In the genomic region with DNA sequence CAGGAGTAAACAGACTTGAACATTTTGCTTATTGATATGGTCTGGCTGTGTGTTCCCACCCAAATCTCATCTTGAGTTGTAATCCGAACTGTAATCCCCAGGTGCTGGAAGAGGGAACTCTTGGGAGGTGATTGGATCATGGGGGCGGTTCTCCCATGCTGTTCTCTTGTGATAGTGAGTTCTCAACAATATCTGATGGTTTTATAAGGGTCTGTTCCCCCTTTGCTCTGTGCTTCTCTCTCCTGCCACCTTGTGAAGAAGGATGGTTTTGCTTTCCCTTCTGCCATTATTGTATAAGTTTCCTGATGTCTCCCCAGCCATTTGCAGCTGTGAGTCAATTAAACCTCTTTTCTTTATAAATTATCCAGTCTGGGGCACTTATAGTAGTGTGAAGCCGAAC, we compare ENCODE assay signal across 8 cellular contexts. TPM values are rescaled to one million over a fixed set of nuclear protein-coding genes. Genes with fewer than 3 reads are reported as not detected.
DNase-seq lines count a peak whose midpoint lies in the region; ATAC-seq, FAIRE-seq and TF ChIP-seq lines count a peak whose summit lies in the region.

No MANE protein-coding gene starts in this region.

- H3K9ac ChIP-seq in HepG2 (ENCODE audit: insufficient read depth, low read depth, low read length) (no peak overlapping the region), GM12878 (ENCODE audit: control insufficient read depth, insufficient read depth, low read length) (no peak overlapping the region)

- H3K9me3 ChIP-seq in HepG2 (ENCODE audit: low read length) (no peaks in the 10 kb centered on the region), right lobe of liver (no peaks in the 10 kb centered on the region), GM12878 (replicated peaks; ENCODE audit: control insufficient read depth, insufficient read depth, low read length) (no peaks in the 10 kb centered on the region), mucosa of descending colon (no peaks in the 10 kb centered on the region)

- intact Hi-C loops in HepG2 (cut with micrococcal nuclease; ENCODE audit: unreplicated experiment) (loop anchor here (1.0 kb wide), 1 partner anchor 478 kb away; no protein-coding TSS in a partner anchor), right lobe of liver (cut with DNase I) (no loop called here), GM12878 (cut with micrococcal nuclease; ENCODE audit: unreplicated experiment) (loop anchor here (1.0 to 5.0 kb wide), 2 partner anchors 37 to 478 kb away; no protein-coding TSS in a partner anchor), mucosa of descending colon (cut with DNase I, micrococcal nuclease) (no loop called here)

- H3K4me3 ChIP-seq in HepG2 (replicated peaks in 1 of 3; ENCODE audit: insufficient read depth in 1 of 3, low read depth in 2 of 3, low read length in 3 of 3) (no peak overlapping the region), right lobe of liver (no peak overlapping the region), GM12878 (no peak overlapping the region), mucosa of descending colon (no peak overlapping the region)

- peaks cover 0 to 12% of the 10 kb centered on the region in 2 experiments; a peak in 2 of 5 replicates for H3K27me3 ChIP-seq in HepG2 (ENCODE audit: control insufficient read depth in 1 of 2, insufficient read depth in 2 of 2, low read length in 2 of 2)
- H3K27me3 ChIP-seq in right lobe of liver, result no peaks in the 10 kb centered on the region
- no peaks in the 10 kb centered on the region for H3K27me3 ChIP-seq in GM12878 (replicated peaks in 1 of 2; ENCODE audit: control insufficient read depth in 2 of 2, insufficient read depth in 2 of 2, low read length in 1 of 2)

- WGBS in HepG2 (ENCODE audit: low lambda C conversion rate), result under 1% methylated on average over 3 of the region's 3 CpGs
- 53% methylated on average over 3 of the region's 3 CpGs for WGBS in right lobe of liver (ENCODE audit: insufficient coverage, low coverage, low lambda C conversion rate, missing lambda C conversion rate)
- 25% methylated on average over 3 of the region's 3 CpGs for WGBS in GM12878 (ENCODE audit: insufficient coverage, insufficient replicate concordance, low lambda C conversion rate, missing lambda C conversion rate)

- TF ChIP-seq RAD21 in HepG2 (CRISPR knock-in tag; IDR thresholded peaks at IDR 0.05), result no peak
- TF ChIP-seq RAD21 in GM12878 (IDR thresholded peaks at IDR 0.05; ENCODE audit: insufficient read depth, low read depth, low read length), result peak; percentile 87

- H3K4me2 ChIP-seq in HepG2 (ENCODE audit: low read depth, low read length) (no peak overlapping the region), GM12878 (ENCODE audit: control insufficient read depth, insufficient read depth) (no peak overlapping the region)

- no peak for TF ChIP-seq EP300 in HepG2 (IDR thresholded peaks at IDR 0.05; ENCODE audit: low read depth in 2 of 2, low read length in 2 of 2)
- no peak for TF ChIP-seq EP300 in HepG2 (CRISPR knock-in tag; IDR thresholded peaks at IDR 0.05; ENCODE audit: borderline replicate concordance)
- no peak for TF ChIP-seq EP300 in GM12878 (IDR thresholded peaks at IDR 0.05; ENCODE audit: borderline replicate concordance in 1 of 2, control insufficient read depth in 1 of 2, low read depth in 2 of 2, low read length in 2 of 2)

- ATAC-seq in HepG2 (peak; percentile 68), right lobe of liver (no peak), GM12878 (peak; percentile 86), mucosa of descending colon (peak; percentile 36), HG03025 (IDR thresholded peaks at IDR 0.05; ENCODE audit: low FRiP score, unreplicated experiment) (no peak)

- H3K4me1 ChIP-seq in HepG2 (ENCODE audit: insufficient read depth, low read length), result no peaks in the 10 kb centered on the region
- H3K4me1 ChIP-seq in right lobe of liver, result peaks cover 0 to 4% (median 0%) of the 10 kb centered on the region in 4 donors
- peaks cover 13% of the 10 kb centered on the region for H3K4me1 ChIP-seq in GM12878 (ENCODE audit: control insufficient read depth, insufficient read depth, low read length)
- H3K4me1 ChIP-seq in mucosa of descending colon (ENCODE audit: low read depth), result peaks cover 5% of the 10 kb centered on the region

- TF ChIP-seq POLR2A in HepG2 (IDR thresholded peaks at IDR 0.05; ENCODE audit: insufficient read depth in 1 of 2, low read depth in 2 of 2, low read length in 2 of 2) (no peak), right lobe of liver (IDR thresholded peaks at IDR 0.05) (no peak), GM12878 (IDR thresholded peaks at IDR 0.05; ENCODE audit: low read depth, low read length) (no peak)

- no TSS peak for BruUV-seq in HepG2 (replicated peaks; lab: Mats Ljungman, UMichigan)
- no TSS peak for BruUV-seq in GM12878 (replicated peaks; lab: Mats Ljungman, UMichigan)

- FAIRE-seq in HepG2 (lab: Jason Lieb, UNC) (no peak), GM12878 (lab: Jason Lieb, UNC) (no peak)

- H3K36me3 ChIP-seq in HepG2 (replicated peaks in 1 of 2; ENCODE audit: control insufficient read depth in 1 of 2, insufficient read depth in 2 of 2, low read length in 2 of 2) (no peaks in the 10 kb centered on the region), right lobe of liver (no peaks in the 10 kb centered on the region), GM12878 (ENCODE audit: control insufficient read depth in 2 of 2, insufficient read depth in 2 of 2, low read length in 1 of 2) (no peaks in the 10 kb centered on the region), mucosa of descending colon (ENCODE audit: low read depth) (no peaks in the 10 kb centered on the region)

- RAD21 ChIA-PET in GM12878 (lab: Charles Lee; ENCODE audit: unreplicated experiment), result interaction anchor here (0.7 to 2.3 kb wide), 20 partner anchors 9 to 553 kb away, joined by 3 to 28 read pairs (median 4); partner anchors contain the start of gene MYLIP

- CTCF ChIA-PET in HepG2 (lab: Yijun Ruan, JAX; ENCODE audit: low intra/inter-chr PET ratio, low total read pairs), result interaction anchor here (1.9 kb wide), 1 partner anchor 478 kb away, joined by 13 read pairs; no protein-coding TSS in a partner anchor
- CTCF ChIA-PET in GM12878 (lab: Yijun Ruan, JAX), result interaction anchor here (0.6 to 2.3 kb wide), 35 partner anchors 9 to 549 kb away, joined by 3 to 43 read pairs (median 4); partner anchors contain the start of gene MYLIP

- H2AFZ ChIP-seq in HepG2 (ENCODE audit: low read length) (no peak overlapping the region), GM12878 (ENCODE audit: control insufficient read depth, low read depth, low read length) (0 out of 2 replicates have a peak overlapping the region, but pooled peaks have one; percentile 37)

- H3K79me2 ChIP-seq in HepG2 (ENCODE audit: insufficient read depth, low read length), result no peaks in the 10 kb centered on the region
- H3K79me2 ChIP-seq in GM12878 (ENCODE audit: control insufficient read depth, insufficient read depth, low read length), result no peaks in the 10 kb centered on the region

- in situ Hi-C loops in HepG2 (cut with HindIII; ENCODE audit: extremely low pct_ligation_motif_present, low pct_unique_long_range_greater_than_20kb) (no loop called here), GM12878 (cut with MboI) (no loop called here)

- SMC1A ChIA-PET in GM12878 (lab: Charles Lee; ENCODE audit: uncharacterized antibody, unreplicated experiment), result interaction anchor here (0.5 to 2.6 kb wide), 28 partner anchors 12 to 676 kb away, joined by 3 to 18 read pairs (median 4); partner anchors contain the start of gene MYLIP

- peak; percentile 32 for DNase-seq in HepG2 (ENCODE audit: low spot score)
- no peak for DNase-seq in right lobe of liver
- DNase-seq in NCI-H226, result peak; percentile 34
- peak; percentile 32 for DNase-seq in GM12878 (ENCODE audit: low read depth, low spot score)
- DNase-seq in mucosa of descending colon, result peak in 1 of 3 donors; percentile 36
- DNase-seq in stimulated activated CD4-positive, alpha-beta T cell treated with anti-CD3 and anti-CD28 coated beads, Interleukin-1b, Interleukin-23, amount 100 ng/mL, for 48 hours, result no peak
- no peak for DNase-seq in COLO668 (lab: John Stamatoyannopoulos, UW; ENCODE audit: unreplicated experiment)

- TF ChIP-seq CTCF in HepG2 (CRISPR knock-in tag; IDR thresholded peaks at IDR 0.05) (peak; percentile 54), right lobe of liver (IDR thresholded peaks at IDR 0.05) (peak in 1 of 4 donors; percentile 24), GM12878 (IDR thresholded peaks at IDR 0.05 in 2 of 3, conservative IDR thresholded peaks at IDR 0.05 in 1 of 3; ENCODE audit: control insufficient read depth in 2 of 3, extremely low read depth in 1 of 3, insufficient read depth in 1 of 3, low read depth in 3 of 3, low read length in 3 of 3) (peak; percentile 56 to 66 (median 65)), mucosa of descending colon (IDR thresholded peaks at IDR 0.05) (no peak)

- POLR2A ChIA-PET in HepG2 (lab: Yijun Ruan, JAX) (no interaction called here), GM12878 (lab: Charles Lee) (interaction anchor here (0.6 to 1.4 kb wide), 8 partner anchors 14 to 267 kb away, joined by 3 to 9 read pairs (median 4); partner anchors contain the start of gene MYLIP)

- H4K20me1 ChIP-seq in HepG2 (ENCODE audit: insufficient read depth, low read length) (no peaks in the 10 kb centered on the region), GM12878 (ENCODE audit: control insufficient read depth, insufficient read depth) (no peaks in the 10 kb centered on the region)

- H3K27ac ChIP-seq in HepG2 (ENCODE audit: extremely low read length, insufficient read depth, low read length) (no peak overlapping the region), right lobe of liver (no peak overlapping the region), GM12878 (ENCODE audit: control insufficient read depth, insufficient read depth) (no peak overlapping the region)

RNA-seq across cellular contexts. Expression of gene MYLIP, which starts 40.0 kb away (rescaled TPM):
- 3.4 and 4.0 TPM in 2 replicates for total RNA-seq in HepG2 (2016; rRNA removed; fragmentation: Illumina TruSeq; extraction: Trizol)
- 0.44 and 0.51 TPM in 2 replicates for total RNA-seq in HepG2 (2016; cell fraction: cytosol; rRNA removed; fragmentation: Illumina TruSeq; extraction: Trizol; ENCODE audit: low read depth)
- total RNA-seq in HepG2 (2016; cell fraction: insoluble cytoplasmic fraction; rRNA removed; fragmentation: Illumina TruSeq; extraction: Trizol), result 3.1 and 4.3 TPM in 2 replicates
- 1.4 and 2.1 TPM in 2 replicates for total RNA-seq in HepG2 (2016; cell fraction: membrane; rRNA removed; fragmentation: Illumina TruSeq; extraction: Trizol)
- total RNA-seq in HepG2 (2016; cell fraction: nucleus; rRNA removed; fragmentation: Illumina TruSeq; extraction: Trizol), result 7.4 and 7.5 TPM in 2 replicates
- polyA plus RNA-seq in HepG2 (2011; rRNA removed), result 8.4 and 10.8 TPM in 2 replicates
- 5.9 and 6.1 TPM in 2 replicates for polyA plus RNA-seq in HepG2 (2011; cell fraction: cytosol; rRNA removed)
- 11.9 and 15.8 TPM in 2 replicates for polyA plus RNA-seq in HepG2 (2011; cell fraction: nucleus; rRNA removed)
- 4.5 and 4.6 TPM in 2 replicates for polyA plus RNA-seq in HepG2 (2012)
- 0.19 and 0.22 TPM in 2 replicates for polyA plus RNA-seq in HepG2 (2016; cell fraction: cytosol; fragmentation: Illumina TruSeq; extraction: Trizol; ENCODE audit: low read depth)
- polyA plus RNA-seq in HepG2 (2016; cell fraction: insoluble cytoplasmic fraction; fragmentation: Illumina TruSeq; extraction: Trizol; ENCODE audit: low read depth), result 2.5 and 2.8 TPM in 2 replicates
- polyA plus RNA-seq in HepG2 (2016; cell fraction: membrane; fragmentation: Illumina TruSeq; extraction: Trizol; ENCODE audit: low read depth), result 0.60 and 1.1 TPM in 2 replicates
- polyA plus RNA-seq in HepG2 (2016; cell fraction: nucleus; fragmentation: Illumina TruSeq; extraction: Trizol; ENCODE audit: insufficient read depth, low read depth), result 8.3 and 9.2 TPM in 2 replicates
- polyA minus RNA-seq in HepG2 (2011; rRNA and poly(A)+ RNA removed; ENCODE audit: low replicate concordance), result 15.9 and 18.7 TPM in 2 replicates
- 4.0 and 4.7 TPM in 2 replicates for polyA minus RNA-seq in HepG2 (2011; cell fraction: cytosol; rRNA and poly(A)+ RNA removed)
- polyA minus RNA-seq in HepG2 (2011; cell fraction: nucleus; rRNA and poly(A)+ RNA removed), result 21.9 and 26.4 TPM in 2 replicates
- total RNA-seq in right lobe of liver, result 1 to 10 TPM; 2.0 to 5.3 (median 2.8) TPM
- total RNA-seq in GM12878 (2013; cell fraction: nucleolus; rRNA removed), result 123 and 131 TPM in 2 replicates
- 12.9 and 15.1 TPM in 2 replicates for total RNA-seq in GM12878 (2014; rRNA removed)
- total RNA-seq in GM12878 (2014; rRNA removed; fragmentation: Illumina TruSeq; extraction: Trizol), result 12.8 and 13.0 TPM in 2 replicates
- total RNA-seq in GM12878 (2021), result 14.7 and 15.2 TPM in 2 replicates
- polyA plus RNA-seq in GM12878 (2011; ENCODE audit: low read depth), result 10.8 TPM
- 122 and 123 TPM in 2 replicates for polyA plus RNA-seq in GM12878 (2011; rRNA removed)
- polyA plus RNA-seq in GM12878 (2011; cell fraction: cytosol; rRNA removed), result 73.6 and 81.0 TPM in 2 replicates
- 120 and 147 TPM in 2 replicates for polyA plus RNA-seq in GM12878 (2011; cell fraction: nucleus; rRNA removed)
- polyA plus RNA-seq in GM12878 (2012), result 11.3 and 20.8 TPM in 2 replicates
- polyA plus RNA-seq in GM12878 (2014; fragmentation: Illumina TruSeq; extraction: Trizol), result 12.3 and 13.0 TPM in 2 replicates
- 1 to 10 TPM; 5.3 to 5.8 TPM for polyA plus RNA-seq in GM12878 (2014; fragmentation: Nextera tagmentation; extraction: Ambion mirVana)
- polyA plus RNA-seq in GM12878 (2014; rRNA removed), result 14.1 and 16.5 TPM in 2 replicates
- polyA plus RNA-seq in GM12878 (2016; fragmentation: Nextera tagmentation; extraction: Ambion mirVana), result 1 to 10 TPM; 5.6 to 7.1 TPM
- 124 and 137 TPM in 2 replicates for polyA minus RNA-seq in GM12878 (2011; rRNA and poly(A)+ RNA removed)
- 37.2 and 44.1 TPM in 2 replicates for polyA minus RNA-seq in GM12878 (2011; cell fraction: cytosol; rRNA and poly(A)+ RNA removed)
- 67.3 and 86.4 TPM in 2 replicates for polyA minus RNA-seq in GM12878 (2011; cell fraction: nucleus; rRNA and poly(A)+ RNA removed)
- total RNA-seq in mucosa of descending colon, result 10 to 100 TPM; 22.7 to 64.4 (median 40.3) TPM

Comparison
In these comparisons a context has a peak if more than half of its experiments do, and no peak if none do; other contexts are left out.
1. ATAC-seq: peak in HepG2 (single experiment), GM12878 (single experiment) and mucosa of descending colon (single experiment); none in right lobe of liver (0 of 4) and HG03025 (single experiment).
2. DNase-seq: peak in HepG2 (single experiment), NCI-H226 (single experiment) and GM12878 (single experiment); none in right lobe of liver (0 of 3), stimulated activated CD4-positive, alpha-beta T cell treated with anti-CD3 and anti-CD28 coated beads, Interleukin-1b, Interleukin-23, amount 100 ng/mL, for 48 hours (single experiment) and COLO668 (single experiment).
3. intact Hi-C loops: an anchor here in HepG2 (1.0 kb wide) and GM12878 (1.0 to 5.0 kb wide); none called in right lobe of liver and mucosa of descending colon.
4. Of the 75 proteins assayed by ChIP-seq in both HepG2 and GM12878: peak only in HepG2: none; only in GM12878: RAD21 and YY1; in both: CTCF and SMC3; in neither: 71.